In the genomic region with DNA sequence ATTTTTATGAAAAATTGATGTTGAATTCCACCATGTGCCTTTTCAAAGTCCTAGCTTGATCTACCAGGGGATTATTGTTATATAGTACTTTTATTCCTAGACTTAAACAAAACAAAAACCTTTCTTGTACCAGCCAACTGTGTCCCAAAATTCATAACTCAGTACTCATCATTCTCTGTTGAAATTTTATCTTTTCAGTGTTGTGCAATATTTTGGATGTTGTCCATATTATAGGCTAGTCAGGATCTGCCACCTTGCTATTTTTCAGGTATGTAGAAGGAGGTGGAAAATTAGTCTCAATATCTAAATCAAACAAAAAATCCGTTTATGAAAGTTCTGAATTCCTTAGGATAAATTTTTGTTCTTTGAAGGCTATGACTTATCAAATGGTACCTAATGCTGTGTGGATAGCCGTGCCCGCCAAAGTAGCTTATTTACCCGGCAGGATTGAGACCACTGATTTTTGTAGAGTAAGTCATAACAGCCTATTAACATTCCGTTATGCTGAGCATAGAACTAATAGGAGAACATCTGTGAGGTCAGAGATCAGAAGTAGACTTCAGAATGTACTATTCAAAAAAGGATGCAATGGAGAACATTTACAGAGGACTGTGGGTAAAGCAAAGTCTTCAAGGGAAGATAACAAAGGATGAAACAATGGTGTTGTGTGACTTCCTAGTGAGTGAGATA, we compare ENCODE assay signal across 26 cellular contexts.
DNase-seq lines count a peak whose midpoint lies in the region; FAIRE-seq and TF ChIP-seq lines count a peak whose summit lies in the region.
"Had no signal": no experiment of that assay in that cellular context is flagged by ENCODE, and none has a peak within 500 bp of the region (broad histone marks: within the 10 kb centered on the region; RNA-seq: fewer than 3 reads in every experiment).

No MANE protein-coding gene starts in this region.

- H3K79me2 ChIP-seq in osteoblast (ENCODE audit: insufficient read depth, low read length): no peaks in the 10 kb centered on the region

- no peak overlapping the region for H3K4me3 Mint-ChIP-seq in Caco-2 (ENCODE audit: unreplicated experiment)
- H3K4me3 Mint-ChIP-seq: activated T-cell treated with anti-CD3 and anti-CD28 coated beads, Interleukin-2, amount 50 U/mL, for 72 hours; CD8-positive, alpha-beta T cell; central memory CD8-positive, alpha-beta T cell; natural killer cell treated with Interleukin-12 subunit alpha and Interleukin-12 subunit beta and Interleukin-15 and Interleukin-18, amount 100 ng/mL, for 72 hours; T-helper 17 cell had no signal

- H3K4me1 Mint-ChIP-seq in Caco-2 (ENCODE audit: low read depth, unreplicated experiment): peaks cover 7% of the 10 kb centered on the region
- H3K4me1 Mint-ChIP-seq: central memory CD8-positive, alpha-beta T cell; T-helper 17 cell had no signal

- peaks cover 11% of the 10 kb centered on the region; the same call in 1 of the 2 replicates for H3K4me1 ChIP-seq in Caco-2
- H3K4me1 ChIP-seq in osteoblast (ENCODE audit: insufficient read depth, low read length): no peaks in the 10 kb centered on the region
- H3K4me1 ChIP-seq: BE2C, esophagus muscularis mucosa, gastrocnemius medialis had no signal

- DNase-seq in Caco-2 (no peak), RWPE1 (ENCODE audit: low spot score) (peak; percentile 52), epithelial cell of esophagus (ENCODE audit: low read depth) (peak; percentile 83), osteoblast (ENCODE audit: insufficient read length, low spot score, missing footprints) (peak; percentile 35), RCC 7860 (ENCODE audit: low spot score) (no peak), GM19239 (ENCODE audit: insufficient read length, low spot score) (no peak)
- no peak for DNase-seq in activated CD4-positive, CD25-positive, alpha-beta regulatory T cell treated with anti-CD3 and anti-CD28 coated beads, Interleukin-2, amount 50 U/mL, for 72 hours
- DNase-seq: activated CD4-positive, alpha-beta T cell treated with anti-CD3 and anti-CD28 coated beads, Interleukin-2, amount 50 U/mL, for 48 hours; activated T-cell treated with anti-CD3 and anti-CD28 coated beads, Interleukin-2, amount 50 U/mL, for 72 hours; BE2C; CD8-positive, alpha-beta T cell; dermis blood vessel endothelial cell; gastrocnemius medialis; NCI-H2107; NCI-H446; NCI-H82; small intestine; stimulated activated naive CD4-positive, alpha-beta T cell; T-helper 17 cell had no signal

- H4K20me1 ChIP-seq in osteoblast (ENCODE audit: insufficient read depth, low read length): no peaks in the 10 kb centered on the region

- intact Hi-C loops in Caco-2 (cut with micrococcal nuclease; ENCODE audit: unreplicated experiment): no loop called here

- H2AFZ ChIP-seq in osteoblast (ENCODE audit: low read length): no peak overlapping the region

- H3K27me3 Mint-ChIP-seq in Caco-2 (ENCODE audit: insufficient read depth, unreplicated experiment): no peaks in the 10 kb centered on the region
- H3K27me3 Mint-ChIP-seq: central memory CD8-positive, alpha-beta T cell; natural killer cell treated with Interleukin-12 subunit alpha and Interleukin-12 subunit beta and Interleukin-15 and Interleukin-18, amount 100 ng/mL, for 72 hours; T-helper 17 cell had no signal

- FAIRE-seq in RCC 7860 (lab: Jason Lieb, UNC) (no peak), GM19239 (lab: Jason Lieb, UNC) (no peak)
- FAIRE-seq: GM12891, small intestine, TTC549 had no signal

- H3K9me3 ChIP-seq in Caco-2: no peaks in the 10 kb centered on the region
- H3K9me3 ChIP-seq in osteoblast (ENCODE audit: low read depth, low read length): no peaks in the 10 kb centered on the region
- H3K9me3 ChIP-seq: BE2C, esophagus muscularis mucosa, gastrocnemius medialis had no signal

- no TSS peak for BruUV-seq in Caco-2 (replicated peaks; lab: Mats Ljungman, UMichigan)

- CTCF ChIA-PET in Caco-2 (lab: Charles Lee): no interaction called here
- CTCF ChIA-PET in RWPE1 (lab: Yijun Ruan, JAX): interaction anchor here (0.6 kb wide), 1 partner anchor 159 kb away, joined by 5 read pairs; no protein-coding TSS in a partner anchor

- no peak overlapping the region for H3K4me2 ChIP-seq in osteoblast (ENCODE audit: insufficient read depth, low read length)

- H3K36me3 ChIP-seq in Caco-2 (ENCODE audit: control insufficient read depth, insufficient read depth, low read length) (no peaks in the 10 kb centered on the region), osteoblast (ENCODE audit: insufficient read depth, low read length) (no peaks in the 10 kb centered on the region)
- H3K36me3 ChIP-seq: BE2C, esophagus muscularis mucosa, gastrocnemius medialis had no signal

- no peaks in the 10 kb centered on the region for H3K36me3 Mint-ChIP-seq in Caco-2 (ENCODE audit: insufficient read depth, unreplicated experiment)
- H3K36me3 Mint-ChIP-seq: CD8-positive, alpha-beta T cell; natural killer cell treated with Interleukin-12 subunit alpha and Interleukin-12 subunit beta and Interleukin-15 and Interleukin-18, amount 100 ng/mL, for 72 hours had no signal

- no peak overlapping the region; the same call in 1 of the 2 replicates for H3K27ac ChIP-seq in RWPE1
- no peak overlapping the region for H3K27ac ChIP-seq in osteoblast (ENCODE audit: low read depth, low read length)
- H3K27ac ChIP-seq: esophagus muscularis mucosa, gastrocnemius medialis, SK-N-MC had no signal

- H3K27me3 ChIP-seq in Caco-2 (replicated peaks; ENCODE audit: control insufficient read depth, insufficient read depth, low read length): no peaks in the 10 kb centered on the region
- no peaks in the 10 kb centered on the region for H3K27me3 ChIP-seq in osteoblast (ENCODE audit: insufficient read depth, low read length)
- H3K27me3 ChIP-seq: BE2C, esophagus muscularis mucosa, gastrocnemius medialis had no signal

- no peaks in the 10 kb centered on the region for H3K9me3 Mint-ChIP-seq in Caco-2 (ENCODE audit: unreplicated experiment)
- H3K9me3 Mint-ChIP-seq: CD8-positive, alpha-beta T cell had no signal

- TF ChIP-seq CTCF in Caco-2 (IDR thresholded peaks at IDR 0.05; ENCODE audit: insufficient read depth in 1 of 2, low read depth in 1 of 2, low read length in 1 of 2, severe bottlenecking in 1 of 2, unreplicated experiment in 1 of 2) (no peak), RWPE1 (conservative IDR thresholded peaks at IDR 0.05; ENCODE audit: low read depth) (no peak), epithelial cell of esophagus (IDR thresholded peaks at IDR 0.05; ENCODE audit: insufficient read depth, low read depth, low read length, missing control alignments) (no peak), osteoblast (IDR thresholded peaks at IDR 0.05; ENCODE audit: extremely low read depth, low read depth, low read length) (no peak)

- POLR2A ChIA-PET in Caco-2 (lab: Charles Lee): no interaction called here
- POLR2A ChIA-PET in RWPE1 (lab: Yijun Ruan, JAX; ENCODE audit: low non-redundant PET): no interaction called here

- H3K4me3 ChIP-seq in Caco-2 (ENCODE audit: low read depth, low read length) (no peak overlapping the region), epithelial cell of esophagus (ENCODE audit: low read length) (no peak overlapping the region), osteoblast (ENCODE audit: insufficient read depth, low read length) (no peak overlapping the region)
- H3K4me3 ChIP-seq: esophagus muscularis mucosa, gastrocnemius medialis, lung, SK-N-MC had no signal

- H3K27ac Mint-ChIP-seq in Caco-2 (ENCODE audit: unreplicated experiment): peak overlapping the region; percentile 64
- H3K27ac Mint-ChIP-seq: activated T-cell treated with anti-CD3 and anti-CD28 coated beads, Interleukin-2, amount 50 U/mL, for 72 hours; CD8-positive, alpha-beta T cell; natural killer cell treated with Interleukin-12 subunit alpha and Interleukin-12 subunit beta and Interleukin-15 and Interleukin-18, amount 100 ng/mL, for 72 hours; T-helper 17 cell had no signal

Comparison
In these comparisons a context has a peak if more than half of its experiments do, and no peak if none do; other contexts are left out.
1. DNase-seq: peak in RWPE1 (single experiment), epithelial cell of esophagus (single experiment) and osteoblast (single experiment); none in Caco-2 (0 of 2), activated CD4-positive, CD25-positive, alpha-beta regulatory T cell treated with anti-CD3 and anti-CD28 coated beads, Interleukin-2, amount 50 U/mL, for 72 hours (single experiment), RCC 7860 (single experiment) and GM19239 (single experiment).